In genomic region chr10:125175807-125176206, GRCh38 we compare ENCODE assay signal across 15 cellular contexts. TPM values are rescaled to one million over a fixed set of nuclear protein-coding genes. Genes with fewer than 3 reads are reported as not detected.
A peak's percentile ranks its signal among the peaks of the same experiment; 100 is the strongest.
DNase-seq lines count a peak whose midpoint lies in the region; ATAC-seq and TF ChIP-seq lines count a peak whose summit lies in the region.
"Had no signal": no experiment of that assay in that cellular context is flagged by ENCODE, and none has a peak within 500 bp of the region (broad histone marks: within the 10 kb centered on the region; RNA-seq: fewer than 3 reads in every experiment).

No MANE protein-coding gene starts in this region.

- H3K27ac ChIP-seq in left ventricle myocardium inferior (replicated peaks) = no peak overlapping the region
- no peak overlapping the region for H3K27ac ChIP-seq in right atrium auricular region

- H3K4me1 ChIP-seq in left ventricle myocardium inferior (no peaks in the 10 kb centered on the region), right atrium auricular region (no peaks in the 10 kb centered on the region)

- TF ChIP-seq CTCF in left ventricle myocardium inferior (IDR thresholded peaks at IDR 0.05; ENCODE audit: borderline replicate concordance) (no peak), right atrium auricular region (IDR thresholded peaks at IDR 0.05) (no peak)

- peaks cover 5% of the 10 kb centered on the region for H3K9me3 ChIP-seq in left ventricle myocardium inferior (replicated peaks)
- H3K9me3 ChIP-seq in right atrium auricular region = no peaks in the 10 kb centered on the region

- H3K4me3 ChIP-seq in left ventricle myocardium inferior (no peak overlapping the region), right atrium auricular region (no peak overlapping the region)
- H3K4me3 ChIP-seq: GM23338 had no signal

- H3K36me3 ChIP-seq in left ventricle myocardium inferior (no peaks in the 10 kb centered on the region), right atrium auricular region (no peaks in the 10 kb centered on the region)

- intact Hi-C loops in left ventricle myocardium superior (cut with micrococcal nuclease) (no loop called here), left ventricle myocardium inferior (cut with micrococcal nuclease) (no loop called here)

- peak; percentile 50 for ATAC-seq in left ventricle myocardium superior
- ATAC-seq in GM18498 (IDR thresholded peaks at IDR 0.05; ENCODE audit: unreplicated experiment) = no peak
- ATAC-seq: GM23338, HCT116 had no signal

- DNase-seq in left ventricle myocardium superior (no peak), left ventricle myocardium inferior (no peak), dedifferentiated amniotic fluid mesenchymal stem cell (ENCODE audit: extremely low spot score) (peak; percentile 8), right atrium auricular region (ENCODE audit: low spot score) (peak; percentile 26), NCI-H1092 (lab: John Stamatoyannopoulos, UW) (no peak)
- DNase-seq: C1 segment of cervical spinal cord; Calu3; CD4-positive, alpha-beta memory T cell; COR-L47; DMS53; GF-D8; H9 had no signal

- peaks cover 25% of the 10 kb centered on the region for H3K27me3 ChIP-seq in left ventricle myocardium inferior (ENCODE audit: low read depth)
- H3K27me3 ChIP-seq in right atrium auricular region = no peaks in the 10 kb centered on the region

RNA-seq across cellular contexts. Expression of gene CTBP2, which starts 15.4 kb away (rescaled TPM):
- total RNA-seq in left ventricle myocardium superior (29.3 TPM), left ventricle myocardium inferior (29.1 TPM), right atrium auricular region (10 to 100 TPM; 26.0 to 36.0 TPM)

Comparison
In these comparisons a context has a peak if more than half of its experiments do, and no peak if none do; other contexts are left out.
1. DNase-seq: peak in dedifferentiated amniotic fluid mesenchymal stem cell (single experiment) and right atrium auricular region (single experiment); none in left ventricle myocardium superior (single experiment), left ventricle myocardium inferior (single experiment) and NCI-H1092 (single experiment).